Comparison of ENCODE assay signal across 1 cellular context in genomic region chr3:32821686-32822296, GRCh38.
TF ChIP-seq lines count a peak whose summit lies in the region.

No MANE protein-coding gene starts in this region.

TF ChIP-seq in H1, 55 proteins besides CTCF, POLR2A, EP300 and RAD21 (continued from another document):
- no peak for TF ChIP-seq CHD7 (IDR thresholded peaks at IDR 0.05; ENCODE audit: insufficient replicate concordance, low read length)
- TF ChIP-seq EZH2 (IDR thresholded peaks at IDR 0.05; ENCODE audit: low read depth, low read length, severe bottlenecking), result no peak
- TF ChIP-seq ZNF274 (IDR thresholded peaks at IDR 0.05; ENCODE audit: borderline replicate concordance, extremely low read depth, low read length), result no peak
- peak; percentile 25 for TF ChIP-seq TAF7 (optimal IDR thresholded peaks at IDR 0.05; ENCODE audit: borderline replicate concordance, low read depth, low read length)
- peak; percentile 54 for TF ChIP-seq POLR2AphosphoS5 (IDR thresholded peaks at IDR 0.05; ENCODE audit: low read depth, low read length)
- no peak for TF ChIP-seq KDM5A (IDR thresholded peaks at IDR 0.05; ENCODE audit: low read length)
- 0 out of 2 replicates have a peak, but pooled peaks have one; percentile 60 for TF ChIP-seq RBBP5 (IDR thresholded peaks at IDR 0.05; ENCODE audit: borderline replicate concordance, low read depth, low read length)
- TF ChIP-seq JUN (IDR thresholded peaks at IDR 0.05; ENCODE audit: low read depth, low read length), result no peak
- TF ChIP-seq CBX8 (IDR thresholded peaks at IDR 0.05; ENCODE audit: borderline replicate concordance, low read depth, low read length), result no peak
- no peak for TF ChIP-seq MAX (IDR thresholded peaks at IDR 0.05)
- no peak for TF ChIP-seq ATF2 (IDR thresholded peaks at IDR 0.05; ENCODE audit: low read length)
- no peak for TF ChIP-seq SRF (IDR thresholded peaks at IDR 0.05; ENCODE audit: low read depth, low read length)
- TF ChIP-seq EGR1 (IDR thresholded peaks at IDR 0.05; ENCODE audit: borderline replicate concordance, low read depth, low read length), result no peak
- no peak for TF ChIP-seq GTF2F1 (IDR thresholded peaks at IDR 0.05; ENCODE audit: borderline replicate concordance, low read depth, low read length)
- TF ChIP-seq SIX5 (IDR thresholded peaks at IDR 0.05; ENCODE audit: low read depth, low read length), result no peak
- TF ChIP-seq PHF8 (conservative IDR thresholded peaks at IDR 0.05; ENCODE audit: low read depth, low read length), result no peak
- no peak for TF ChIP-seq CTBP2 (IDR thresholded peaks at IDR 0.05; ENCODE audit: borderline replicate concordance, insufficient read depth, insufficient read length, low read length)
- no peak for TF ChIP-seq KDM4A (IDR thresholded peaks at IDR 0.05; ENCODE audit: low read depth, low read length, severe bottlenecking)
- TF ChIP-seq CBX5 (IDR thresholded peaks at IDR 0.05; ENCODE audit: low read depth, low read length), result no peak
- TF ChIP-seq NANOG (IDR thresholded peaks at IDR 0.05; ENCODE audit: insufficient read depth, low read depth, low read length, poor library complexity, severe bottlenecking), result no peak
- no peak for TF ChIP-seq RNF2 (IDR thresholded peaks at IDR 0.05; ENCODE audit: borderline replicate concordance, low read depth, low read length, missing control alignments, poor library complexity, severe bottlenecking)
- TF ChIP-seq JUND (IDR thresholded peaks at IDR 0.05; ENCODE audit: low read length), result no peak
- peak in 1 of 2 experiments; percentile 45; a peak in 1 of 4 replicates for TF ChIP-seq SIN3A (conservative IDR thresholded peaks at IDR 0.05 in 1 of 2, IDR thresholded peaks at IDR 0.05 in 1 of 2; ENCODE audit: low read depth in 1 of 2, low read length in 2 of 2)
- no peak for TF ChIP-seq TCF12 (IDR thresholded peaks at IDR 0.05; ENCODE audit: low read depth, low read length)
- peak; percentile 50; the same call in 1 of the 2 replicates for TF ChIP-seq GABPA (IDR thresholded peaks at IDR 0.05; ENCODE audit: borderline replicate concordance, insufficient read depth, low read length)
